20 cellular contexts compared by ENCODE assay signal in genomic region chr17:806346-807145, GRCh38. TPM values are rescaled to one million over a fixed set of nuclear protein-coding genes. Genes with fewer than 3 reads are reported as not detected.
DNase-seq lines count a peak whose midpoint lies in the region; ATAC-seq and TF ChIP-seq lines count a peak whose summit lies in the region.
"Had no signal": no experiment of that assay in that cellular context is flagged by ENCODE, and none has a peak within 500 bp of the region (broad histone marks: within the 10 kb centered on the region; RNA-seq: fewer than 3 reads in every experiment).

No MANE protein-coding gene starts in this region.

- H3K9me3 ChIP-seq in right atrium auricular region, result no peaks in the 10 kb centered on the region

- ATAC-seq in Right ventricle myocardium superior (ENCODE audit: poor library complexity), result no peak
- ATAC-seq: HCT116 had no signal

- intact Hi-C loops in Right ventricle myocardium superior (cut with DNase I) (no loop called here), posterior vena cava (cut with DNase I) (no loop called here)

- H3K36me3 ChIP-seq in right atrium auricular region, result no peaks in the 10 kb centered on the region

- H3K4me3 ChIP-seq in right atrium auricular region, result no peak overlapping the region

- no peaks in the 10 kb centered on the region for H3K4me1 ChIP-seq in right atrium auricular region

- no peaks in the 10 kb centered on the region for H3K36me3 Mint-ChIP-seq in glutamatergic neuron (ENCODE audit: unreplicated experiment)

- DNase-seq in Right ventricle myocardium superior (peak; percentile 31), right atrium auricular region (ENCODE audit: low spot score) (no peak), glutamatergic neuron (no peak), occipital lobe (lab: John Stamatoyannopoulos, UW) (peak; percentile 15), posterior vena cava (ENCODE audit: low spot score) (no peak), GM10266 (ENCODE audit: extremely low spot score) (no peak), NCI-H748 treated with DMSO at 0.1 percent for 48 hours (lab: John Stamatoyannopoulos, UW) (no peak)
- DNase-seq: CD4-positive, alpha-beta T cell; DMS53; NCI-H1048; NCI-H1417; NCI-H1694; NCI-H2029 treated with DMSO at 0.1 percent for 48 hours; NCI-H446 treated with DMSO at 0.1 percent for 48 hours; NCI-H526 treated with DMSO at 0.1 percent for 48 hours; RPMI8226; SHP77 treated with DMSO at 0.1 percent for 48 hours had no signal

- H3K4me3 Mint-ChIP-seq in glutamatergic neuron (ENCODE audit: unreplicated experiment), result peak overlapping the region; percentile 64
- H3K4me3 Mint-ChIP-seq: B cell; CD4-positive, alpha-beta T cell had no signal

- TF ChIP-seq CTCF in right atrium auricular region (IDR thresholded peaks at IDR 0.05) (no peak), glutamatergic neuron (IDR thresholded peaks at IDR 0.05; ENCODE audit: partially characterized antibody, unreplicated experiment) (no peak), GM10266 (IDR thresholded peaks at IDR 0.05; ENCODE audit: control insufficient read depth, insufficient read depth, low read depth, missing control alignments) (no peak)

- H3K27me3 Mint-ChIP-seq in glutamatergic neuron (ENCODE audit: unreplicated experiment), result peaks cover 16% of the 10 kb centered on the region
- H3K27me3 Mint-ChIP-seq: B cell had no signal

- peak overlapping the region; percentile 84 for H3K27ac Mint-ChIP-seq in glutamatergic neuron (ENCODE audit: unreplicated experiment)
- H3K27ac Mint-ChIP-seq: B cell; CD4-positive, alpha-beta T cell had no signal

- no peak overlapping the region for H3K27ac ChIP-seq in right atrium auricular region
- H3K27ac ChIP-seq: 22Rv1 had no signal

- H3K4me1 Mint-ChIP-seq in glutamatergic neuron (ENCODE audit: low read depth, unreplicated experiment), result peaks cover 23% of the 10 kb centered on the region
- H3K4me1 Mint-ChIP-seq: B cell had no signal

- H3K9me3 Mint-ChIP-seq in glutamatergic neuron (ENCODE audit: unreplicated experiment), result peaks cover 27% of the 10 kb centered on the region
- H3K9me3 Mint-ChIP-seq: CD4-positive, alpha-beta T cell had no signal

- H3K27me3 ChIP-seq in right atrium auricular region, result no peaks in the 10 kb centered on the region

RNA-seq across cellular contexts. Expression of gene MRM3, which starts 24.4 kb away (rescaled TPM):
- total RNA-seq in Right ventricle myocardium superior, result 21.0 TPM
- 10 to 100 TPM; 15.4 to 21.8 TPM for total RNA-seq in right atrium auricular region
- total RNA-seq in glutamatergic neuron (ENCODE audit: unreplicated experiment), result 11.8 TPM
- total RNA-seq in occipital lobe, result 17.5 TPM
- total RNA-seq in posterior vena cava, result 1 to 10 TPM; 7.4 to 7.8 TPM

RNA-seq across cellular contexts. Expression of gene GLOD4, which starts 24.5 kb away (rescaled TPM):
- total RNA-seq in Right ventricle myocardium superior (25.1 TPM), right atrium auricular region (10 to 100 TPM; 37.3 to 49.5 TPM), glutamatergic neuron (ENCODE audit: unreplicated experiment) (80.1 TPM), occipital lobe (60.2 TPM), posterior vena cava (10 to 100 TPM; 40.2 to 41.5 TPM)

RNA-seq across cellular contexts. Expression of gene GEMIN4, which starts 54.5 kb away (rescaled TPM):
- 12.2 TPM for total RNA-seq in Right ventricle myocardium superior
- 10 to 100 TPM in 1 of 2 donors, 1 to 10 TPM in 1; 8.2 to 19.7 TPM for total RNA-seq in right atrium auricular region
- 19.9 TPM for total RNA-seq in glutamatergic neuron (ENCODE audit: unreplicated experiment)
- 10.1 TPM for total RNA-seq in occipital lobe
- 10 to 100 TPM; 12.5 to 13.2 TPM for total RNA-seq in posterior vena cava

Comparison
In these comparisons a context has a peak if more than half of its experiments do, and no peak if none do; other contexts are left out.
1. DNase-seq: peak in Right ventricle myocardium superior (single experiment) and occipital lobe (single experiment); none in right atrium auricular region (single experiment), glutamatergic neuron (single experiment), posterior vena cava (single experiment), GM10266 (single experiment) and NCI-H748 treated with DMSO at 0.1 percent for 48 hours (single experiment).